ENCODE assay signal across 15 cellular contexts in genomic region chr11:133408936-133409335, GRCh38.
A peak's percentile ranks its signal among the peaks of the same experiment; 100 is the strongest.
DNase-seq lines count a peak whose midpoint lies in the region; TF ChIP-seq lines count a peak whose summit lies in the region.
"Had no signal": no experiment of that assay in that cellular context is flagged by ENCODE, and none has a peak within 500 bp of the region (broad histone marks: within the 10 kb centered on the region; RNA-seq: fewer than 3 reads in every experiment).

No MANE protein-coding gene starts in this region.

- H3K27me3 Mint-ChIP-seq in glutamatergic neuron (ENCODE audit: unreplicated experiment), result no peaks in the 10 kb centered on the region
- H3K27me3 Mint-ChIP-seq: B cell had no signal

- no peak for TF ChIP-seq POLR2A in esophagus muscularis mucosa (IDR thresholded peaks at IDR 0.05; ENCODE audit: low read depth)
- TF ChIP-seq POLR2A in breast epithelium (IDR thresholded peaks at IDR 0.05), result no peak

- H3K4me1 ChIP-seq in BLaER1 treated with 17β-estradiol and CSF1 and Interleukin-3, amounts not matched to agents 10 nM and 100 nM, result peaks cover 0 to 27% (median 9%) of the 10 kb centered on the region in 10 experiments; a peak in 11 of 20 replicates
- H3K4me1 ChIP-seq in esophagus muscularis mucosa (no peaks in the 10 kb centered on the region), breast epithelium (no peaks in the 10 kb centered on the region)
- H3K4me1 ChIP-seq: A549, Caco-2 had no signal

- peaks cover 21% of the 10 kb centered on the region for H3K4me1 Mint-ChIP-seq in glutamatergic neuron (ENCODE audit: low read depth, unreplicated experiment)
- H3K4me1 Mint-ChIP-seq: B cell had no signal

- TF ChIP-seq EP300 in esophagus muscularis mucosa (IDR thresholded peaks at IDR 0.05), result no peak

- H3K27me3 ChIP-seq in BLaER1 treated with 17β-estradiol and CSF1 and Interleukin-3, amounts not matched to agents 10 nM and 100 nM, result no peaks in the 10 kb centered on the region
- no peaks in the 10 kb centered on the region for H3K27me3 ChIP-seq in esophagus muscularis mucosa
- H3K27me3 ChIP-seq in breast epithelium, result no peaks in the 10 kb centered on the region

- no peak overlapping the region for H3K27ac Mint-ChIP-seq in glutamatergic neuron (ENCODE audit: unreplicated experiment)
- H3K27ac Mint-ChIP-seq: B cell; CD4-positive, alpha-beta T cell; CD8-positive, alpha-beta T cell had no signal

- no peak overlapping the region for H3K4me3 ChIP-seq in BLaER1 treated with 17β-estradiol and CSF1 and Interleukin-3, amounts not matched to agents 10 nM and 100 nM
- no peak overlapping the region for H3K4me3 ChIP-seq in esophagus muscularis mucosa
- no peak overlapping the region for H3K4me3 ChIP-seq in breast epithelium
- H3K4me3 ChIP-seq: A549 had no signal

- no peak overlapping the region for H3K9ac ChIP-seq in BLaER1 treated with 17β-estradiol and CSF1 and Interleukin-3, amounts not matched to agents 10 nM and 100 nM

- H3K36me3 Mint-ChIP-seq in glutamatergic neuron (ENCODE audit: unreplicated experiment), result peaks cover 3% of the 10 kb centered on the region
- H3K36me3 Mint-ChIP-seq: CD8-positive, alpha-beta T cell had no signal

- no peaks in the 10 kb centered on the region for H3K36me3 ChIP-seq in BLaER1 treated with 17β-estradiol and CSF1 and Interleukin-3, amounts not matched to agents 10 nM and 100 nM
- no peaks in the 10 kb centered on the region for H3K36me3 ChIP-seq in esophagus muscularis mucosa
- H3K36me3 ChIP-seq in breast epithelium, result no peaks in the 10 kb centered on the region

- peak; percentile 78 for DNase-seq in esophagus muscularis mucosa (ENCODE audit: extremely low spot score)
- no peak for DNase-seq in breast epithelium (ENCODE audit: low spot score in 2 of 2)
- DNase-seq in 8988T, result no peak
- DNase-seq in glutamatergic neuron, result no peak
- DNase-seq: AML-193; Caco-2; Calu3; CD4-positive, alpha-beta T cell; CD8-positive, alpha-beta T cell; DMS79 treated with DMSO at 0.1 percent for 48 hours; GF-D8 had no signal

- H3K4me2 ChIP-seq in BLaER1 treated with 17β-estradiol and CSF1 and Interleukin-3, amounts not matched to agents 10 nM and 100 nM, result peak overlapping the region in 7 of 11 experiments; percentile 6 to 42 (median 35); a peak in 11 of 22 replicates
- H3K4me2 ChIP-seq: A549 had no signal

- TF ChIP-seq CTCF in esophagus muscularis mucosa (IDR thresholded peaks at IDR 0.05), result no peak
- TF ChIP-seq CTCF in breast epithelium (IDR thresholded peaks at IDR 0.05), result no peak
- TF ChIP-seq CTCF in glutamatergic neuron (IDR thresholded peaks at IDR 0.05; ENCODE audit: partially characterized antibody, unreplicated experiment), result no peak

- H3K9me3 ChIP-seq in BLaER1 treated with 17β-estradiol and CSF1 and Interleukin-3, amounts not matched to agents 10 nM and 100 nM (replicated peaks in 1 of 11), result peaks cover 0 to 1% (median 0%) of the 10 kb centered on the region in 11 experiments; a peak in 2 of 22 replicates
- H3K9me3 ChIP-seq in esophagus muscularis mucosa (no peaks in the 10 kb centered on the region), breast epithelium (no peaks in the 10 kb centered on the region)
- H3K9me3 ChIP-seq: A549, Caco-2 had no signal

- H4K20me1 ChIP-seq in BLaER1 treated with 17β-estradiol and CSF1 and Interleukin-3, amounts not matched to agents 10 nM and 100 nM, result no peaks in the 10 kb centered on the region; a peak in 1 of 22 replicates

- no peak overlapping the region for H3K4me3 Mint-ChIP-seq in glutamatergic neuron (ENCODE audit: unreplicated experiment)
- H3K4me3 Mint-ChIP-seq: B cell; CD4-positive, alpha-beta T cell; CD8-positive, alpha-beta T cell had no signal

- no peaks in the 10 kb centered on the region for H3K9me3 Mint-ChIP-seq in glutamatergic neuron (ENCODE audit: unreplicated experiment)
- H3K9me3 Mint-ChIP-seq: CD4-positive, alpha-beta T cell; CD8-positive, alpha-beta T cell had no signal

- intact Hi-C loops in esophagus muscularis mucosa (cut with DNase I) (no loop called here), breast epithelium (cut with DNase I; ENCODE audit: low total_unique reads) (loop anchor here (10.0 kb wide), 1 partner anchor 376 kb away; no protein-coding TSS in a partner anchor)

- 72% methylated on average over 9 of the region's 9 CpGs for WGBS in esophagus muscularis mucosa

- no peak overlapping the region for H3K27ac ChIP-seq in BLaER1 treated with 17β-estradiol and CSF1 and Interleukin-3, amounts not matched to agents 10 nM and 100 nM
- no peak overlapping the region for H3K27ac ChIP-seq in esophagus muscularis mucosa (replicated peaks in 1 of 4)
- H3K27ac ChIP-seq in breast epithelium, result no peak overlapping the region
- H3K27ac ChIP-seq: A549, C4-2B had no signal
